17 cellular contexts compared by ENCODE assay signal in genomic region chr16:72188512-72188911, GRCh38. TPM values are rescaled to one million over a fixed set of nuclear protein-coding genes. Genes with fewer than 3 reads are reported as not detected.
DNase-seq lines count a peak whose midpoint lies in the region; ATAC-seq and TF ChIP-seq lines count a peak whose summit lies in the region.
"Had no signal": no experiment of that assay in that cellular context is flagged by ENCODE, and none has a peak within 500 bp of the region (broad histone marks: within the 10 kb centered on the region; RNA-seq: fewer than 3 reads in every experiment).

No MANE protein-coding gene starts in this region.

- no peaks in the 10 kb centered on the region for H3K27me3 ChIP-seq in vagina
- H3K27me3 ChIP-seq: BLaER1 had no signal

- intact Hi-C loops in vagina (cut with DNase I), result no loop called here

- no peak for TF ChIP-seq POLR2A in vagina (IDR thresholded peaks at IDR 0.05)

- TF ChIP-seq CTCF in vagina (IDR thresholded peaks at IDR 0.05), result no peak

- no peaks in the 10 kb centered on the region for H3K9me3 ChIP-seq in vagina

- H3K4me1 ChIP-seq in vagina, result no peaks in the 10 kb centered on the region
- H3K4me1 ChIP-seq: BLaER1 had no signal

- H3K36me3 ChIP-seq in vagina, result no peaks in the 10 kb centered on the region
- H3K36me3 ChIP-seq: BLaER1 had no signal

- no peak for ATAC-seq in HG03439 (IDR thresholded peaks at IDR 0.05; ENCODE audit: unreplicated experiment)
- ATAC-seq: HCT116 had no signal

- peak; percentile 97 for DNase-seq in DMS 273 (lab: John Stamatoyannopoulos, UW; ENCODE audit: unreplicated experiment)
- peak; percentile 87 for DNase-seq in NCI-H1694 treated with DMSO at 0.1 percent for 48 hours (lab: John Stamatoyannopoulos, UW)
- DNase-seq in NCI-H69 (lab: John Stamatoyannopoulos, UW), result peak; percentile 45
- DNase-seq in left kidney (ENCODE audit: low read depth, low spot score), result peak; percentile 89
- no peak for DNase-seq in vagina (ENCODE audit: extremely low spot score in 2 of 2)
- DNase-seq in ureter (ENCODE audit: low spot score), result no peak
- DNase-seq: 8988T; AML-193; Calu3; CD4-positive, CD25-positive, alpha-beta regulatory T cell; DMS153; DND-41; GF-D8 had no signal

- no peak overlapping the region for H3K27ac ChIP-seq in vagina
- H3K27ac ChIP-seq: BLaER1, HL-60 had no signal

- H3K4me3 ChIP-seq in vagina, result no peak overlapping the region
- H3K4me3 ChIP-seq: BLaER1 had no signal

RNA-seq across cellular contexts. Expression of gene PMFBP1, which starts 16.6 kb away (rescaled TPM):
- total RNA-seq in vagina (not detected), ureter (1.6 TPM)

Comparison
In these comparisons a context has a peak if more than half of its experiments do, and no peak if none do; other contexts are left out.
1. DNase-seq: peak in DMS 273 (single experiment), NCI-H1694 treated with DMSO at 0.1 percent for 48 hours (single experiment), NCI-H69 (single experiment) and left kidney (single experiment); none in vagina (0 of 2) and ureter (single experiment).